Comparison of ENCODE assay signal across 26 cellular contexts in genomic region chr9:124332756-124333155, GRCh38.
"Had no signal": no experiment of that assay in that cellular context is flagged by ENCODE, and none has a peak within 500 bp of the region (broad histone marks: within the 10 kb centered on the region; RNA-seq: fewer than 3 reads in every experiment).

No MANE protein-coding gene starts in this region.

- H3K27ac ChIP-seq: esophagus muscularis mucosa, foreskin keratinocyte, sigmoid colon, stomach, suprapubic skin, tibial artery, upper lobe of right lung, WERI-Rb-1 had no signal

- H3K4me1 Mint-ChIP-seq: activated CD4-positive, alpha-beta T cell treated with anti-CD3 and anti-CD28 coated beads, Interleukin-2, amount 10 ng/mL, durations not matched to agents 24 days and 14 days; activated naive CD4-positive, alpha-beta T cell treated with anti-CD3 and anti-CD28 coated beads, Interleukin-2, amount 10 ng/mL, durations not matched to agents 7 days and 5 days; activated naive CD8-positive, alpha-beta T cell treated with anti-CD3 and anti-CD28 coated beads, Interleukin-2, amount 10 ng/mL, durations not matched to agents 7 days and 5 days; stimulated activated effector memory CD8-positive, alpha-beta T cell treated with anti-CD3 and anti-CD28 coated beads, Interleukin-12 subunit alpha, Interleukin-12 subunit beta, amount 100 ng/mL, for 72 hours had no signal

- H3K36me3 Mint-ChIP-seq: activated naive CD4-positive, alpha-beta T cell treated with anti-CD3 and anti-CD28 coated beads, Interleukin-2, amount 10 ng/mL, durations not matched to agents 7 days and 5 days; activated naive CD8-positive, alpha-beta T cell treated with anti-CD3 and anti-CD28 coated beads, Interleukin-2, amount 10 ng/mL, durations not matched to agents 7 days and 5 days had no signal

- DNase-seq: activated CD4-positive, alpha-beta memory T cell treated with anti-CD3 and anti-CD28 coated beads for 36 hours; activated CD4-positive, alpha-beta T cell treated with anti-CD3 and anti-CD28 coated beads, Interleukin-2, amount 10 ng/mL, durations not matched to agents 24 days and 14 days; activated CD4-positive, CD25-positive, alpha-beta regulatory T cell treated with anti-CD3 and anti-CD28 coated beads, Interleukin-2, amount 50 U/mL, for 72 hours; activated CD8-positive, alpha-beta memory T cell treated with anti-CD3 and anti-CD28 coated beads, Interleukin-2, amount 50 U/mL, for 48 hours; activated gamma-delta T cell; activated naive CD4-positive, alpha-beta T cell treated with anti-CD3 and anti-CD28 coated beads, Interleukin-2, amount 10 ng/mL, durations not matched to agents 7 days and 5 days; activated naive CD8-positive, alpha-beta T cell treated with anti-CD3 and anti-CD28 coated beads, Interleukin-2, amount 10 ng/mL, durations not matched to agents 7 days and 5 days; activated T-cell treated with anti-CD3 and anti-CD28 coated beads, Interleukin-2, amount 50 U/mL, for 24 hours; amniotic stem cell; caudate nucleus; foreskin keratinocyte; islet precursor cell; left ventricle myocardium superior; mucosa of descending colon; sigmoid colon; small intestine; stimulated activated CD4-positive, alpha-beta T cell treated with anti-CD3 and anti-CD28 coated beads, Interleukin-4, amount 100 ng/mL, for 24 hours; stomach; T-helper 17 cell; T1000; tibial artery; upper lobe of right lung; WERI-Rb-1 had no signal

- H3K27me3 ChIP-seq: esophagus muscularis mucosa, foreskin keratinocyte, sigmoid colon, stomach, suprapubic skin, tibial artery, upper lobe of right lung had no signal

- H3K9me3 Mint-ChIP-seq: activated CD4-positive, alpha-beta T cell treated with anti-CD3 and anti-CD28 coated beads, Interleukin-2, amount 10 ng/mL, durations not matched to agents 24 days and 14 days; activated naive CD8-positive, alpha-beta T cell treated with anti-CD3 and anti-CD28 coated beads, Interleukin-2, amount 10 ng/mL, durations not matched to agents 7 days and 5 days; activated T-cell treated with anti-CD3 and anti-CD28 coated beads, Interleukin-2, amount 50 U/mL, for 24 hours; stimulated activated effector memory CD8-positive, alpha-beta T cell treated with anti-CD3 and anti-CD28 coated beads, Interleukin-12 subunit alpha, Interleukin-12 subunit beta, amount 100 ng/mL, for 72 hours had no signal

- H3K27me3 Mint-ChIP-seq: activated CD4-positive, alpha-beta memory T cell treated with anti-CD3 and anti-CD28 coated beads for 36 hours; activated CD4-positive, alpha-beta T cell treated with anti-CD3 and anti-CD28 coated beads, Interleukin-2, amount 10 ng/mL, durations not matched to agents 24 days and 14 days; activated naive CD4-positive, alpha-beta T cell treated with anti-CD3 and anti-CD28 coated beads, Interleukin-2, amount 10 ng/mL, durations not matched to agents 7 days and 5 days; activated naive CD8-positive, alpha-beta T cell treated with anti-CD3 and anti-CD28 coated beads, Interleukin-2, amount 10 ng/mL, durations not matched to agents 7 days and 5 days; activated T-cell treated with anti-CD3 and anti-CD28 coated beads, Interleukin-2, amount 50 U/mL, for 24 hours; T-helper 17 cell had no signal

- H3K4me3 ChIP-seq: esophagus muscularis mucosa, mucosa of descending colon, sigmoid colon, stomach, suprapubic skin, tibial artery, upper lobe of right lung had no signal

- H3K27ac Mint-ChIP-seq: activated CD4-positive, alpha-beta memory T cell treated with anti-CD3 and anti-CD28 coated beads for 36 hours; activated CD4-positive, alpha-beta T cell treated with anti-CD3 and anti-CD28 coated beads, Interleukin-2, amount 10 ng/mL, durations not matched to agents 24 days and 14 days; activated naive CD4-positive, alpha-beta T cell treated with anti-CD3 and anti-CD28 coated beads, Interleukin-2, amount 10 ng/mL, durations not matched to agents 7 days and 5 days; activated naive CD8-positive, alpha-beta T cell treated with anti-CD3 and anti-CD28 coated beads, Interleukin-2, amount 10 ng/mL, durations not matched to agents 7 days and 5 days; activated T-cell treated with anti-CD3 and anti-CD28 coated beads, Interleukin-2, amount 50 U/mL, for 24 hours; stimulated activated effector memory CD8-positive, alpha-beta T cell treated with anti-CD3 and anti-CD28 coated beads, Interleukin-12 subunit alpha, Interleukin-12 subunit beta, amount 100 ng/mL, for 72 hours; T-helper 17 cell had no signal

- H3K36me3 ChIP-seq: WERI-Rb-1 had no signal

- ATAC-seq: foreskin keratinocyte; left ventricle myocardium superior; mucosa of descending colon; stimulated activated effector memory CD8-positive, alpha-beta T cell treated with anti-CD3 and anti-CD28 coated beads, Interleukin-12 subunit alpha, Interleukin-12 subunit beta, amount 100 ng/mL, for 72 hours; T-helper 17 cell; upper lobe of right lung had no signal

- H3K9me3 ChIP-seq: mucosa of descending colon, suprapubic skin, tibial artery, upper lobe of right lung had no signal

- H3K4me3 Mint-ChIP-seq: activated CD4-positive, alpha-beta memory T cell treated with anti-CD3 and anti-CD28 coated beads for 36 hours; activated CD4-positive, alpha-beta T cell treated with anti-CD3 and anti-CD28 coated beads, Interleukin-2, amount 10 ng/mL, durations not matched to agents 24 days and 14 days; activated naive CD4-positive, alpha-beta T cell treated with anti-CD3 and anti-CD28 coated beads, Interleukin-2, amount 10 ng/mL, durations not matched to agents 7 days and 5 days; activated naive CD8-positive, alpha-beta T cell treated with anti-CD3 and anti-CD28 coated beads, Interleukin-2, amount 10 ng/mL, durations not matched to agents 7 days and 5 days; activated T-cell treated with anti-CD3 and anti-CD28 coated beads, Interleukin-2, amount 50 U/mL, for 24 hours; stimulated activated effector memory CD8-positive, alpha-beta T cell treated with anti-CD3 and anti-CD28 coated beads, Interleukin-12 subunit alpha, Interleukin-12 subunit beta, amount 100 ng/mL, for 72 hours; T-helper 17 cell had no signal

- H3K4me1 ChIP-seq: esophagus muscularis mucosa, foreskin keratinocyte, sigmoid colon, stomach, suprapubic skin, tibial artery, upper lobe of right lung had no signal
